Comparison of ENCODE assay signal across 1 cellular context in the genomic region with DNA sequence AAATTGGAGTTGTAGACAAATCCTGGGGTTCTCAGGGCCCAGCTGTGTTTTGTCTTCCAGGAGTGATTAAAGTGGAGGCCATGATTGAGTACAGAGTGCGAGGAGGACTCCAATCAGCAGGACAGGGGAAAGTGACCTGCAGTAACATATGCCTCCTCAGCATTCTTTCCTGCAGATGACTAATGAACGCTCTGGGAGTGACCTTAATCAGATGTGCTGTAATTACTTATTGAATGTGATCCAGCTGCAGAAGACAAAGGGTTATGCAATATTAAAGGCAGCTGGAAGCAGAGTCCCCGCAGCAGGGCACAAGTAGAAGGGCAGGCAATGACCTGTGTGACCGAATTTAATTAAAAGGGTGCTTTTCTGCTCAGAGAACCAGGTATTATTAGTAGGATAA.
TF ChIP-seq lines count a peak whose summit lies in the region.

No MANE protein-coding gene starts in this region.

TF ChIP-seq in SK-N-SH treated with all-trans-retinoic acid at 6 μM for 48 hours, 23 proteins besides CTCF, POLR2A, EP300 and RAD21 (continued from another document):
- TF ChIP-seq, protein P1, sequence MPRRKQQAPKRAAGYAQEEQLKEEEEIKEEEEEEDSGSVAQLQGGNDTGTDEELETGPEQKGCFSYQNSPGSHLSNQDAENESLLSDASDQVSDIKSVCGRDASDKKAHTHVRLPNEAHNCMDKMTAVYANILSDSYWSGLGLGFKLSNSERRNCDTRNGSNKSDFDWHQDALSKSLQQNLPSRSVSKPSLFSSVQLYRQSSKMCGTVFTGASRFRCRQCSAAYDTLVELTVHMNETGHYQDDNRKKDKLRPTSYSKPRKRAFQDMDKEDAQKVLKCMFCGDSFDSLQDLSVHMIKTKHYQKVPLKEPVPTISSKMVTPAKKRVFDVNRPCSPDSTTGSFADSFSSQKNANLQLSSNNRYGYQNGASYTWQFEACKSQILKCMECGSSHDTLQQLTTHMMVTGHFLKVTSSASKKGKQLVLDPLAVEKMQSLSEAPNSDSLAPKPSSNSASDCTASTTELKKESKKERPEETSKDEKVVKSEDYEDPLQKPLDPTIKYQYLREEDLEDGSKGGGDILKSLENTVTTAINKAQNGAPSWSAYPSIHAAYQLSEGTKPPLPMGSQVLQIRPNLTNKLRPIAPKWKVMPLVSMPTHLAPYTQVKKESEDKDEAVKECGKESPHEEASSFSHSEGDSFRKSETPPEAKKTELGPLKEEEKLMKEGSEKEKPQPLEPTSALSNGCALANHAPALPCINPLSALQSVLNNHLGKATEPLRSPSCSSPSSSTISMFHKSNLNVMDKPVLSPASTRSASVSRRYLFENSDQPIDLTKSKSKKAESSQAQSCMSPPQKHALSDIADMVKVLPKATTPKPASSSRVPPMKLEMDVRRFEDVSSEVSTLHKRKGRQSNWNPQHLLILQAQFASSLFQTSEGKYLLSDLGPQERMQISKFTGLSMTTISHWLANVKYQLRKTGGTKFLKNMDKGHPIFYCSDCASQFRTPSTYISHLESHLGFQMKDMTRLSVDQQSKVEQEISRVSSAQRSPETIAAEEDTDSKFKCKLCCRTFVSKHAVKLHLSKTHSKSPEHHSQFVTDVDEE (CRISPR knock-in tag; IDR thresholded peaks at IDR 0.05) = peak; percentile 86; the same call in 1 of the 2 replicates
- no peak for TF ChIP-seq PPARA (CRISPR knock-in tag; IDR thresholded peaks at IDR 0.05; ENCODE audit: borderline replicate concordance)
- no peak for TF ChIP-seq ZFP30 (CRISPR knock-in tag; IDR thresholded peaks at IDR 0.05)
- TF ChIP-seq, protein P2, sequence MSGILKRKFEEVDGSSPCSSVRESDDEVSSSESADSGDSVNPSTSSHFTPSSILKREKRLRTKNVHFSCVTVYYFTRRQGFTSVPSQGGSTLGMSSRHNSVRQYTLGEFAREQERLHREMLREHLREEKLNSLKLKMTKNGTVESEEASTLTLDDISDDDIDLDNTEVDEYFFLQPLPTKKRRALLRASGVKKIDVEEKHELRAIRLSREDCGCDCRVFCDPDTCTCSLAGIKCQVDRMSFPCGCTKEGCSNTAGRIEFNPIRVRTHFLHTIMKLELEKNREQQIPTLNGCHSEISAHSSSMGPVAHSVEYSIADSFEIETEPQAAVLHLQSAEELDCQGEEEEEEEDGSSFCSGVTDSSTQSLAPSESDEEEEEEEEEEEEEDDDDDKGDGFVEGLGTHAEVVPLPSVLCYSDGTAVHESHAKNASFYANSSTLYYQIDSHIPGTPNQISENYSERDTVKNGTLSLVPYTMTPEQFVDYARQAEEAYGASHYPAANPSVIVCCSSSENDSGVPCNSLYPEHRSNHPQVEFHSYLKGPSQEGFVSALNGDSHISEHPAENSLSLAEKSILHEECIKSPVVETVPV (CRISPR knock-in tag; IDR thresholded peaks at IDR 0.05) = no peak
- TF ChIP-seq ISL1 (CRISPR knock-in tag; IDR thresholded peaks at IDR 0.05) = no peak
- TF ChIP-seq GLIS3 (CRISPR knock-in tag; IDR thresholded peaks at IDR 0.05) = no peak
- TF ChIP-seq SNAI2 (CRISPR knock-in tag; IDR thresholded peaks at IDR 0.05) = 0 out of 2 replicates have a peak, but pooled peaks have one; percentile 9
- no peak; the same call in 1 of the 2 replicates for TF ChIP-seq ZNF8 (CRISPR knock-in tag; IDR thresholded peaks at IDR 0.05)
